In the genomic region with DNA sequence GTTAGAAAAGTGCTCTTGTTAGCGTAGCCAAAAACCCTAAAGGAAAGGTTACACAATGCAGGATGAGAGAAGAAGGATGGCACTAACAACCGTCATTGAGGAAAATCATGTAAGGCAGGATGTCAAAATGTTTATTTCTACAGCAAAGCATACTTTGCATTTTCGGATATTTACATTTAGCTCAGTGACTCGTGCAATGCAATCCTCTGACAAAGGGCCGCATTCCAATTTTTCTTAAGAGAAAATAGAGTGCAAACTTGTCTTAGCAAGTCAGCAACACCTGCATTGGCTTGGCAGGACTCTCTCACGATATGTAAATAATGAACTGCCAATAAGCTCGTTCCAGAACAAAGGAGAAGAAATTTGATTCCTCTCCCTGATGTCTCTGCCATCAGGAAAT, we compare ENCODE assay signal across 13 cellular contexts. TPM values are rescaled to one million over a fixed set of nuclear protein-coding genes. Genes with fewer than 3 reads are reported as not detected.
DNase-seq lines count a peak whose midpoint lies in the region; TF ChIP-seq lines count a peak whose summit lies in the region.
"Had no signal": no experiment of that assay in that cellular context is flagged by ENCODE, and none has a peak within 500 bp of the region (broad histone marks: within the 10 kb centered on the region; RNA-seq: fewer than 3 reads in every experiment).

No MANE protein-coding gene starts in this region.

- no TSS peak for BruUV-seq in PC-9 (replicated peaks; lab: Mats Ljungman, UMichigan)

- H3K27ac ChIP-seq in PC-9 (no peak overlapping the region), hepatocyte (peak overlapping the region; percentile 19)

- H3K4me1 ChIP-seq in PC-9 (replicated peaks; ENCODE audit: insufficient read depth) = no peaks in the 10 kb centered on the region
- H3K4me1 ChIP-seq in hepatocyte (ENCODE audit: insufficient read depth) = no peaks in the 10 kb centered on the region

- POLR2A ChIA-PET in PC-9 (lab: Charles Lee; ENCODE audit: unreplicated experiment) = interaction anchor here (0.5 kb wide), 2 partner anchors 28 to 37 kb away, joined by 5 to 8 read pairs; no protein-coding TSS in a partner anchor

- no peak overlapping the region for H3K4me2 ChIP-seq in PC-9
- H3K4me2 ChIP-seq in hepatocyte = no peak overlapping the region

- H3K36me3 ChIP-seq in PC-9 (ENCODE audit: low read depth) (no peaks in the 10 kb centered on the region), hepatocyte (replicated peaks; ENCODE audit: insufficient read depth, low read depth) (no peaks in the 10 kb centered on the region)

- no peaks in the 10 kb centered on the region for H4K20me1 ChIP-seq in PC-9 (ENCODE audit: insufficient read depth)
- H4K20me1 ChIP-seq in hepatocyte (ENCODE audit: insufficient read depth, poor library complexity, severe bottlenecking) = no peaks in the 10 kb centered on the region

- H3K4me3 ChIP-seq in PC-9 (no peak overlapping the region), hepatocyte (no peak overlapping the region)
- H3K4me3 ChIP-seq: GM12878 had no signal

- peaks cover 12% of the 10 kb centered on the region; the same call in 1 of the 2 replicates for H3K79me2 ChIP-seq in PC-9 (ENCODE audit: low read depth)
- no peaks in the 10 kb centered on the region for H3K79me2 ChIP-seq in hepatocyte

- no peaks in the 10 kb centered on the region for H3K9me3 ChIP-seq in PC-9 (ENCODE audit: insufficient read depth, low read depth)
- H3K9me3 ChIP-seq in hepatocyte (ENCODE audit: low read depth) = no peaks in the 10 kb centered on the region

- H3K4me3 Mint-ChIP-seq in activated T-cell treated with anti-CD3 and anti-CD28 coated beads, Interleukin-2, amount 50 U/mL, for 24 hours = no peak overlapping the region
- H3K4me3 Mint-ChIP-seq: activated CD4-positive, alpha-beta T cell treated with anti-CD3 and anti-CD28 coated beads, Interleukin-2, amount 10 ng/mL, durations not matched to agents 7 days and 5 days; activated T-helper 1 cell treated with anti-CD3 and anti-CD28 coated beads, Interleukin-12 subunit alpha, Interleukin-12 subunit beta, Interleukin-2, Interleukin-4 antibody, amounts not matched to agents 30 ng/mL and 10 ng/mL and 1 ng/mL, durations not matched to agents 14 hours and 24 hours and 36 hours had no signal

- H3K27me3 ChIP-seq in PC-9 (ENCODE audit: insufficient read depth, low read depth) = no peaks in the 10 kb centered on the region
- no peaks in the 10 kb centered on the region for H3K27me3 ChIP-seq in hepatocyte

- no peaks in the 10 kb centered on the region for H3K9me3 Mint-ChIP-seq in activated T-cell treated with anti-CD3 and anti-CD28 coated beads, Interleukin-2, amount 50 U/mL, for 24 hours
- H3K9me3 Mint-ChIP-seq: activated CD4-positive, alpha-beta T cell treated with anti-CD3 and anti-CD28 coated beads, Interleukin-2, amount 10 ng/mL, durations not matched to agents 7 days and 5 days; activated T-helper 1 cell treated with anti-CD3 and anti-CD28 coated beads, Interleukin-12 subunit alpha, Interleukin-12 subunit beta, Interleukin-2, Interleukin-4 antibody, amounts not matched to agents 30 ng/mL and 10 ng/mL and 1 ng/mL, durations not matched to agents 14 hours and 24 hours and 36 hours had no signal

- DNase-seq in DMS79 (lab: John Stamatoyannopoulos, UW) (peak; percentile 25), NCI-H2029 (lab: John Stamatoyannopoulos, UW) (peak; percentile 86), PC-9 (peak; percentile 10 to 50), hepatocyte (ENCODE audit: low spot score) (no peak), 8988T (no peak)
- DNase-seq in stimulated activated CD4-positive, alpha-beta T cell treated with anti-CD3 and anti-CD28 coated beads, Interleukin-4, amount 100 ng/mL, for 1 hour = no peak
- DNase-seq in activated T-cell treated with anti-CD3 and anti-CD28 coated beads, Interleukin-2, amount 50 U/mL, for 24 hours = no peak
- no peak for DNase-seq in NK-92 treated with Interleukin-12 subunit alpha and Interleukin-12 subunit beta, amount 100 ng/mL, for 24 hours (lab: John Stamatoyannopoulos, UW)
- DNase-seq: activated CD4-positive, alpha-beta T cell treated with anti-CD3 and anti-CD28 coated beads, Interleukin-2, amount 10 ng/mL, durations not matched to agents 7 days and 5 days; aorta; stimulated activated CD4-positive, alpha-beta T cell treated with anti-CD3 and anti-CD28 coated beads, Interleukin-2, amount 100 ng/mL, for 24 hours had no signal

- no peak overlapping the region for H3K27ac Mint-ChIP-seq in activated T-cell treated with anti-CD3 and anti-CD28 coated beads, Interleukin-2, amount 50 U/mL, for 24 hours
- H3K27ac Mint-ChIP-seq: activated CD4-positive, alpha-beta T cell treated with anti-CD3 and anti-CD28 coated beads, Interleukin-2, amount 10 ng/mL, durations not matched to agents 7 days and 5 days; activated T-helper 1 cell treated with anti-CD3 and anti-CD28 coated beads, Interleukin-12 subunit alpha, Interleukin-12 subunit beta, Interleukin-2, Interleukin-4 antibody, amounts not matched to agents 30 ng/mL and 10 ng/mL and 1 ng/mL, durations not matched to agents 14 hours and 24 hours and 36 hours had no signal

- intact Hi-C loops in PC-9 (cut with micrococcal nuclease; ENCODE audit: unreplicated experiment) = loop anchor here (1.0 kb wide), 1 partner anchor 34 kb away; a partner anchor contains a TSS

- 49% methylated on average over 7 of the region's 7 CpGs for WGBS in hepatocyte (ENCODE audit: low lambda C conversion rate, missing lambda C conversion rate)

- CTCF ChIA-PET in PC-9 (lab: Charles Lee) = no interaction called here

- H3K27me3 Mint-ChIP-seq in activated T-cell treated with anti-CD3 and anti-CD28 coated beads, Interleukin-2, amount 50 U/mL, for 24 hours = no peaks in the 10 kb centered on the region
- H3K27me3 Mint-ChIP-seq: activated CD4-positive, alpha-beta T cell treated with anti-CD3 and anti-CD28 coated beads, Interleukin-2, amount 10 ng/mL, durations not matched to agents 7 days and 5 days had no signal

- no peaks in the 10 kb centered on the region for H3K4me1 Mint-ChIP-seq in activated T-cell treated with anti-CD3 and anti-CD28 coated beads, Interleukin-2, amount 50 U/mL, for 24 hours (ENCODE audit: low read depth)
- H3K4me1 Mint-ChIP-seq: activated CD4-positive, alpha-beta T cell treated with anti-CD3 and anti-CD28 coated beads, Interleukin-2, amount 10 ng/mL, durations not matched to agents 7 days and 5 days had no signal

- TF ChIP-seq CTCF in PC-9 (conservative IDR thresholded peaks at IDR 0.05) = no peak
- TF ChIP-seq CTCF in hepatocyte (IDR thresholded peaks at IDR 0.05; ENCODE audit: poor library complexity) = no peak

- H3K9me2 ChIP-seq in PC-9 (ENCODE audit: insufficient read depth) = no peaks in the 10 kb centered on the region
- no peaks in the 10 kb centered on the region for H3K9me2 ChIP-seq in hepatocyte (replicated peaks; ENCODE audit: insufficient read depth)

- H2AFZ ChIP-seq in PC-9 = no peak overlapping the region
- H2AFZ ChIP-seq in hepatocyte = no peak overlapping the region

- peaks cover 13% of the 10 kb centered on the region; the same call in 1 of the 2 replicates for H3F3A ChIP-seq in PC-9 (ENCODE audit: insufficient read depth, low read depth)

- peaks cover 12% of the 10 kb centered on the region for H3K36me3 Mint-ChIP-seq in activated T-cell treated with anti-CD3 and anti-CD28 coated beads, Interleukin-2, amount 50 U/mL, for 24 hours (ENCODE audit: low read depth)

RNA-seq across cellular contexts. Expression of a gene that starts 33.3 kb away (rescaled TPM):
- 19.7 and 22.5 TPM in 2 replicates for total RNA-seq in PC-9 (2021)
- 8.8 and 10.4 TPM in 2 replicates for total RNA-seq in hepatocyte
- polyA plus RNA-seq in hepatocyte = 8.8 and 11.3 TPM in 2 replicates

Comparison
In these comparisons a context has a peak if more than half of its experiments do, and no peak if none do; other contexts are left out.
1. DNase-seq: peak in DMS79 (single experiment), NCI-H2029 (single experiment) and PC-9 (2 of 2); none in hepatocyte (single experiment), 8988T (single experiment), stimulated activated CD4-positive, alpha-beta T cell treated with anti-CD3 and anti-CD28 coated beads, Interleukin-4, amount 100 ng/mL, for 1 hour (single experiment), activated T-cell treated with anti-CD3 and anti-CD28 coated beads, Interleukin-2, amount 50 U/mL, for 24 hours (single experiment) and NK-92 treated with Interleukin-12 subunit alpha and Interleukin-12 subunit beta, amount 100 ng/mL, for 24 hours (single experiment).